Comparison of ENCODE assay signal across 8 cellular contexts in the genomic region with DNA sequence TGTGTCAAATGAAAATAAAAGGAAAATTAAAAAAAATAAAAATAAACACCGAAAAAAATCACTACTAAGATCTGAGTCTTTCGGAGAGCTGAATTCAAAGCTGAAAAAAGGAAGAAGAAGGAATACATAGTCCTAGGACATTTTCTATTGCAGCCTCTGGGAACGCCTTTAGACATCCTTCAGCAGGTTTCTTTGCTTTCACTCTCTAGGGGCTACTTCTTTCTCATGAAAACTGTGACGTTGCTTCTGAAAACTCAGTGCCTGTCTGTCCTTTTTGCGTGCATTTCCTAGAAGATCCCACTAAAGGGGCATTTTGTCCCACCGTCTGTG. TPM values are rescaled to one million over a fixed set of nuclear protein-coding genes. Genes with fewer than 3 reads are reported as not detected.
DNase-seq lines count a peak whose midpoint lies in the region; ATAC-seq and TF ChIP-seq lines count a peak whose summit lies in the region.

No MANE protein-coding gene starts in this region.

- H3K4me2 ChIP-seq in KMS-11 = peak overlapping the region; percentile 95

- CTCF ChIA-PET in CD8-positive, alpha-beta memory T cell (lab: Charles Lee) = interaction anchor here (0.7 to 16.3 kb wide), 10 partner anchors 12 to 112 kb away, joined by 3 to 390 read pairs (median 3); no protein-coding TSS in a partner anchor

- no peaks in the 10 kb centered on the region for H4K20me1 ChIP-seq in KMS-11 (ENCODE audit: insufficient read depth)

- H2AFZ ChIP-seq in KMS-11 (ENCODE audit: low read depth) = peak overlapping the region; percentile 90
- H2AFZ ChIP-seq in neuron (ENCODE audit: low read depth, low read length) = peak overlapping the region; percentile 35

- H3K27ac Mint-ChIP-seq in CD8-positive, alpha-beta memory T cell = peak overlapping the region; percentile 85 to 100 (median 96)

- peak overlapping the region; percentile 97 for H3K27ac ChIP-seq in CD8-positive, alpha-beta memory T cell (ENCODE audit: low read depth, low read length)
- H3K27ac ChIP-seq in KMS-11 = peak overlapping the region; percentile 35; the same call in 1 of the 2 replicates
- no peak overlapping the region for H3K27ac ChIP-seq in ectodermal cell (ENCODE audit: insufficient read depth, low read depth, low read length, poor library complexity, severe bottlenecking)

- H3K9ac ChIP-seq in KMS-11 = peak overlapping the region; percentile 51

- POLR2A ChIA-PET in CD8-positive, alpha-beta memory T cell (lab: Charles Lee) = interaction anchor here (0.8 to 3.4 kb wide), 18 partner anchors 22 to 526 kb away, joined by 3 to 26 read pairs (median 4); partner anchors contain the start of gene GLS

- WGBS in ectodermal cell, 2 experiments = 34 to 45% methylated on average over 5 to 6 of the region's 6 CpGs

- ATAC-seq in GM21528 (IDR thresholded peaks at IDR 0.05; ENCODE audit: low FRiP score, unreplicated experiment) = peak; percentile 6

- H3K4me1 Mint-ChIP-seq in CD8-positive, alpha-beta memory T cell = peaks cover 62 to 76% (median 70%) of the 10 kb centered on the region in 3 donors

- no peaks in the 10 kb centered on the region for H3K27me3 ChIP-seq in CD8-positive, alpha-beta memory T cell (ENCODE audit: insufficient read depth, low read length, poor library complexity, severe bottlenecking)
- H3K27me3 ChIP-seq in KMS-11 (ENCODE audit: insufficient read depth, low read depth) (no peaks in the 10 kb centered on the region), ectodermal cell (ENCODE audit: control insufficient read depth, insufficient read depth, low read length, poor library complexity, severe bottlenecking) (peaks cover 31% of the 10 kb centered on the region), neuron (ENCODE audit: insufficient read depth, low read length) (peaks cover 6% of the 10 kb centered on the region)

- H3K4me3 Mint-ChIP-seq in CD8-positive, alpha-beta memory T cell = peak overlapping the region; percentile 90 to 98 (median 98)

- intact Hi-C loops in head of caudate nucleus (cut with DNase I) = no loop called here

- no peak for TF ChIP-seq CTCF in KMS-11 (conservative IDR thresholded peaks at IDR 0.05; ENCODE audit: low read depth, low read length)

- peak overlapping the region; percentile 98 for H3K4me3 ChIP-seq in CD8-positive, alpha-beta memory T cell (ENCODE audit: low read length)
- H3K4me3 ChIP-seq in KMS-11 (IDR thresholded peaks at IDR 0.05; ENCODE audit: insufficient read depth, low read depth, low read length) = peak overlapping the region; percentile 95
- H3K4me3 ChIP-seq in ectodermal cell (ENCODE audit: insufficient read depth, low read depth, low read length) = peak overlapping the region; percentile 26
- peak overlapping the region; percentile 22 for H3K4me3 ChIP-seq in neuron (ENCODE audit: low read length)

- H3K27me3 Mint-ChIP-seq in CD8-positive, alpha-beta memory T cell = peaks cover 0 to 2% of the 10 kb centered on the region in 2 donors

- no peaks in the 10 kb centered on the region for H3K9me3 ChIP-seq in CD8-positive, alpha-beta memory T cell (ENCODE audit: low read length)
- no peaks in the 10 kb centered on the region for H3K9me3 ChIP-seq in ectodermal cell (ENCODE audit: control insufficient read depth, low read length)
- no peaks in the 10 kb centered on the region for H3K9me3 ChIP-seq in neuron (ENCODE audit: low read length)

- H3K36me3 Mint-ChIP-seq in CD8-positive, alpha-beta memory T cell = peaks cover 11 to 46% (median 16%) of the 10 kb centered on the region in 3 donors

- H3K36me3 ChIP-seq in CD8-positive, alpha-beta memory T cell (ENCODE audit: insufficient read depth, low read length) = peaks cover 25% of the 10 kb centered on the region
- H3K36me3 ChIP-seq in KMS-11 (ENCODE audit: insufficient read depth) (no peaks in the 10 kb centered on the region), ectodermal cell (ENCODE audit: control insufficient read depth, insufficient read depth, low read length) (no peaks in the 10 kb centered on the region), neuron (ENCODE audit: insufficient read depth, low read length) (no peaks in the 10 kb centered on the region)

- H3K79me2 ChIP-seq in KMS-11 (ENCODE audit: insufficient read depth, low read depth) = no peaks in the 10 kb centered on the region

- no peak for DNase-seq in CD8-positive, alpha-beta memory T cell
- DNase-seq in midbrain (lab: John Stamatoyannopoulos, UW) = no peak
- DNase-seq in stimulated activated CD4-positive, alpha-beta T cell treated with anti-CD3 and anti-CD28 coated beads, Interleukin-15, amount 100 ng/mL, for 24 hours = no peak
- no peak for DNase-seq in head of caudate nucleus

- H3K4me1 ChIP-seq in CD8-positive, alpha-beta memory T cell (ENCODE audit: insufficient read depth, low read length) = peaks cover 51% of the 10 kb centered on the region
- H3K4me1 ChIP-seq in KMS-11 (ENCODE audit: low read depth, poor library complexity, severe bottlenecking) (peaks cover 33% of the 10 kb centered on the region), ectodermal cell (ENCODE audit: control insufficient read depth, insufficient read depth, low read length) (no peaks in the 10 kb centered on the region), neuron (ENCODE audit: insufficient read depth, low read length) (peaks cover 5% of the 10 kb centered on the region)

- no peaks in the 10 kb centered on the region for H3K9me3 Mint-ChIP-seq in CD8-positive, alpha-beta memory T cell

RNA-seq across cellular contexts. Expression of gene STAT4, which starts 0.7 kb away (rescaled TPM):
- 10 to 100 TPM; 53.0 to 54.7 TPM for total RNA-seq in CD8-positive, alpha-beta memory T cell
- 88.2 TPM for polyA plus RNA-seq in CD8-positive, alpha-beta memory T cell
- polyA plus RNA-seq in ectodermal cell (2013, experiment 1 of 4) = 1.4 TPM
- polyA plus RNA-seq in ectodermal cell (2013, experiment 2 of 4) = 1.1 TPM
- 1.1 TPM for polyA plus RNA-seq in ectodermal cell (2013, experiment 3 of 4)
- 1.5 TPM for polyA plus RNA-seq in ectodermal cell (2013, experiment 4 of 4)

Comparison
In these comparisons a context has a peak if more than half of its experiments do, and no peak if none do; other contexts are left out.
1. H3K4me3 ChIP-seq: peak in every context shown above with its lines; median percentile 98 in CD8-positive, alpha-beta memory T cell; 95 in KMS-11; 26 in ectodermal cell; 22 in neuron.